Comparison of ENCODE assay signal across 1 cellular context in the genomic region with DNA sequence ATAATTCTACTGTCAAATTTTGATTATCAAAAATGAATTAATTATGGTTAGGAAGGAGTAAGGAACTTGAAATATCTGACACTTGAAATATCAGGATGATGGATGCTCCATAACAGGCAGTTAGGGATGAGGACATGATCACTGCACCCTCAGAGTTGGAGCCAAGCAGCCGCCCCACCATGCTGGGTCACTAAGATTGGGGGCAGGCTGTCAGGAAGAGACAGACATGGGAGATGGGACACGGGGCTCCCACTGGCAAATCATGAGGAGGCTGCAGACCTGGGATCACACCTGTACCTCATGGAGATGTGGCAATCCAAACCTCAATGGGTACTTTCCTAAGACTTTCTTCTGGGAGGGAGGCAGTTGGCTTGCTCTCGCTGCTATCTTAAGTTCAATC.
TF ChIP-seq lines count a peak whose summit lies in the region.

No MANE protein-coding gene starts in this region.

TF ChIP-seq in IMR-90, 13 proteins besides CTCF, POLR2A, EP300 and RAD21:
- TF ChIP-seq, protein P1, sequence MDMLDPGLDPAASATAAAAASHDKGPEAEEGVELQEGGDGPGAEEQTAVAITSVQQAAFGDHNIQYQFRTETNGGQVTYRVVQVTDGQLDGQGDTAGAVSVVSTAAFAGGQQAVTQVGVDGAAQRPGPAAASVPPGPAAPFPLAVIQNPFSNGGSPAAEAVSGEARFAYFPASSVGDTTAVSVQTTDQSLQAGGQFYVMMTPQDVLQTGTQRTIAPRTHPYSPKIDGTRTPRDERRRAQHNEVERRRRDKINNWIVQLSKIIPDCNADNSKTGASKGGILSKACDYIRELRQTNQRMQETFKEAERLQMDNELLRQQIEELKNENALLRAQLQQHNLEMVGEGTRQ (IDR thresholded peaks at IDR 0.05; ENCODE audit: low read depth, low read length), result no peak
- TF ChIP-seq CHD1 (IDR thresholded peaks at IDR 0.05; ENCODE audit: low read depth, low read length) (no peak), MAFK (IDR thresholded peaks at IDR 0.05; ENCODE audit: low read depth, low read length) (no peak)
